Comparison of ENCODE assay signal across 9 cellular contexts in the genomic region with DNA sequence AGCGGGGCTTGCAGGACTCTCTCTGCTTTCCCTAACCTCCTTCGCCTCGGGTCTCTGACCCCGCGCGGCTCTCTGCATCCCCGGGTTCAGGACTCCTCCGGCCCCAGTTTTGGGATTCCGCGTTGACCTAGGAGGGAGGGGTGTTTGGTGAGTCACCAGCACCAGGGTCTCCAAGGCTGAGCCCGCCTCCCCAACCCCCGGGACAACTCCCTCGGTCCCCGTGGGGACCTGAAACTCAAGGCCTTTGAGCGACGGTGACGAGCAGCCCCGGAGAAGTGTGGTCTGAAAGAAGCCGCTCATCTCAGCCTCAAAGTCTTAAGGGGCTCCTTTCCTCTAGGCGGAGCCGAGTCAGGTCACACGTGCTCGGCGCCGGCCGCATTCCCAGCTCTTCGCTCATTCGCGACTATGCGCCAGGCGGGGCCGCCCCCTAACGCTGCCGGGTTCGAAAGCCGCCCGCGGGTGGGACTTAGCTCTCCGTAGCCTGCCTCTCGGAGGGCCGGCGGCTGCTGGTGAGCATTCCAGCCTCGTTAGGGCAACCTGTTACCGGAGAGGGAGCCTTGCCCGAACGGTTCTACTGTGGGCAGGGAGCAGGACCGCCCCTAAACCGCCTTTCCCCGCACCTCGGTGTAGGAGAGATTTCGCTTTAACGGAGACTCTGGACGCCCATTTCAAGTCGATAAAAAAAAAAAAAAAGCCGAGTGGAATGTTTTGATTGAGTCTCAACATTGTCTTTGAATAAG. TPM values are rescaled to one million over a fixed set of nuclear protein-coding genes. Genes with fewer than 3 reads are reported as not detected.
DNase-seq lines count a peak whose midpoint lies in the region; ATAC-seq and TF ChIP-seq lines count a peak whose summit lies in the region.
"Had no signal": no experiment of that assay in that cellular context is flagged by ENCODE, and none has a peak within 500 bp of the region (broad histone marks: within the 10 kb centered on the region; RNA-seq: fewer than 3 reads in every experiment).

No MANE protein-coding gene starts in this region.

- CTCF ChIA-PET in CD8-positive, alpha-beta memory T cell (lab: Charles Lee) = interaction anchor here (0.7 to 1.1 kb wide), 2 partner anchors 29 to 302 kb away, joined by 3 read pairs; no protein-coding TSS in a partner anchor
- CTCF ChIA-PET in naive thymus-derived CD4-positive, alpha-beta T cell (lab: Charles Lee) = interaction anchor here (0.6 kb wide), 1 partner anchor 273 kb away, joined by 3 read pairs; no protein-coding TSS in a partner anchor

- peaks cover 26 to 48% (median 30%) of the 10 kb centered on the region in 3 donors for H3K4me1 Mint-ChIP-seq in CD8-positive, alpha-beta memory T cell
- peaks cover 18 to 44% (median 27%) of the 10 kb centered on the region in 7 donors for H3K4me1 Mint-ChIP-seq in naive thymus-derived CD4-positive, alpha-beta T cell

- peak overlapping the region; percentile 62 to 86 (median 75) for H3K4me3 Mint-ChIP-seq in CD8-positive, alpha-beta memory T cell
- H3K4me3 Mint-ChIP-seq in naive thymus-derived CD4-positive, alpha-beta T cell = peak overlapping the region; percentile 35 to 75 (median 70)

- TF ChIP-seq CTCF in GM20000 (IDR thresholded peaks at IDR 0.05; ENCODE audit: extremely low read depth, missing control alignments) = no peak

- H3K27ac Mint-ChIP-seq in CD8-positive, alpha-beta memory T cell = peak overlapping the region in 2 of 8 donors; percentile 34 to 63
- H3K27ac Mint-ChIP-seq in naive thymus-derived CD4-positive, alpha-beta T cell = no peak overlapping the region

- H3K27me3 Mint-ChIP-seq in CD8-positive, alpha-beta memory T cell = peaks cover 82 to 93% of the 10 kb centered on the region in 2 donors
- H3K27me3 Mint-ChIP-seq in naive thymus-derived CD4-positive, alpha-beta T cell = peaks cover 83 to 94% (median 85%) of the 10 kb centered on the region in 5 donors

- peak in 1 of 5 donors; percentile 51 for DNase-seq in CD8-positive, alpha-beta memory T cell
- DNase-seq in GM20000 (ENCODE audit: low spot score) (peak; percentile 60), NCI-H2227 (lab: John Stamatoyannopoulos, UW; ENCODE audit: unreplicated experiment) (peak; percentile 75), globus pallidus (ENCODE audit: low spot score) (no peak), NCI-H2081 treated with DMSO at 0.1 percent for 48 hours (lab: John Stamatoyannopoulos, UW) (no peak)
- no peak for DNase-seq in effector memory CD4-positive, alpha-beta T cell
- peak in 1 of 9 donors; percentile 48 for DNase-seq in naive thymus-derived CD4-positive, alpha-beta T cell

- peaks cover 0 to 10% (median 4%) of the 10 kb centered on the region in 5 donors for H3K9me3 Mint-ChIP-seq in CD8-positive, alpha-beta memory T cell
- peaks cover 0 to 15% (median 3%) of the 10 kb centered on the region in 11 donors for H3K9me3 Mint-ChIP-seq in naive thymus-derived CD4-positive, alpha-beta T cell

- H3K27me3 ChIP-seq in CD8-positive, alpha-beta memory T cell (ENCODE audit: insufficient read depth, low read length, poor library complexity, severe bottlenecking) = peaks cover 79% of the 10 kb centered on the region
- peaks cover 78% of the 10 kb centered on the region for H3K27me3 ChIP-seq in effector memory CD4-positive, alpha-beta T cell (replicated peaks; ENCODE audit: control insufficient read depth, insufficient read depth, low read length, poor library complexity, severe bottlenecking)
- peaks cover 45 to 47% of the 10 kb centered on the region in 2 donors for H3K27me3 ChIP-seq in naive thymus-derived CD4-positive, alpha-beta T cell (ENCODE audit: control insufficient read depth in 2 of 2, insufficient read depth in 2 of 2, low read length in 2 of 2)

- H3K9me3 ChIP-seq in CD8-positive, alpha-beta memory T cell (ENCODE audit: low read length) = no peaks in the 10 kb centered on the region
- H3K9me3 ChIP-seq in effector memory CD4-positive, alpha-beta T cell (ENCODE audit: control insufficient read depth, low read length) = no peaks in the 10 kb centered on the region
- peaks cover 0 to 2% (median 0%) of the 10 kb centered on the region in 3 experiments for H3K9me3 ChIP-seq in naive thymus-derived CD4-positive, alpha-beta T cell (ENCODE audit: control insufficient read depth in 2 of 3, low read length in 3 of 3)

- H3K4me1 ChIP-seq in CD8-positive, alpha-beta memory T cell (ENCODE audit: insufficient read depth, low read length) = peaks cover 21% of the 10 kb centered on the region
- H3K4me1 ChIP-seq in effector memory CD4-positive, alpha-beta T cell (ENCODE audit: control insufficient read depth, insufficient read depth, low read length, poor library complexity, severe bottlenecking) = peaks cover 30% of the 10 kb centered on the region
- peaks cover 18 to 28% of the 10 kb centered on the region in 2 donors for H3K4me1 ChIP-seq in naive thymus-derived CD4-positive, alpha-beta T cell (ENCODE audit: control insufficient read depth in 2 of 2, insufficient read depth in 2 of 2, low read length in 2 of 2)

- intact Hi-C loops in naive thymus-derived CD4-positive, alpha-beta T cell (cut with micrococcal nuclease) = loop anchor here (1.0 to 5.0 kb wide), 4 partner anchors 8 to 136 kb away; no protein-coding TSS in a partner anchor

- H3K36me3 ChIP-seq in CD8-positive, alpha-beta memory T cell (ENCODE audit: insufficient read depth, low read length) = no peaks in the 10 kb centered on the region
- no peaks in the 10 kb centered on the region for H3K36me3 ChIP-seq in effector memory CD4-positive, alpha-beta T cell (ENCODE audit: control insufficient read depth, insufficient read depth, low read length)
- H3K36me3 ChIP-seq in naive thymus-derived CD4-positive, alpha-beta T cell (ENCODE audit: control insufficient read depth in 2 of 3, insufficient read depth in 3 of 3, low read length in 3 of 3) = no peaks in the 10 kb centered on the region

- H3K27ac ChIP-seq in CD8-positive, alpha-beta memory T cell (ENCODE audit: low read depth, low read length) = no peak overlapping the region
- no peak overlapping the region for H3K27ac ChIP-seq in effector memory CD4-positive, alpha-beta T cell (ENCODE audit: insufficient read depth, low read length, poor library complexity, severe bottlenecking)
- no peak overlapping the region for H3K27ac ChIP-seq in naive thymus-derived CD4-positive, alpha-beta T cell (ENCODE audit: low read depth, low read length)

- peak overlapping the region; percentile 20 for H3K4me3 ChIP-seq in CD8-positive, alpha-beta memory T cell (ENCODE audit: low read length)
- peak overlapping the region; percentile 27 for H3K4me3 ChIP-seq in effector memory CD4-positive, alpha-beta T cell (ENCODE audit: insufficient read depth, low read depth, low read length, poor library complexity, severe bottlenecking)
- H3K4me3 ChIP-seq in naive thymus-derived CD4-positive, alpha-beta T cell (ENCODE audit: low read length) = peak overlapping the region; percentile 40

- peak; percentile 35 for ATAC-seq in naive thymus-derived CD4-positive, alpha-beta T cell
- ATAC-seq in GM19452 (IDR thresholded peaks at IDR 0.05; ENCODE audit: unreplicated experiment) = no peak

- no peaks in the 10 kb centered on the region for H3K36me3 Mint-ChIP-seq in CD8-positive, alpha-beta memory T cell
- H3K36me3 Mint-ChIP-seq in naive thymus-derived CD4-positive, alpha-beta T cell = peaks cover 0 to 4% (median 0%) of the 10 kb centered on the region in 5 donors

- POLR2A ChIA-PET in CD8-positive, alpha-beta memory T cell (lab: Charles Lee) = interaction anchor here (0.9 kb wide), 1 partner anchor 13 kb away, joined by 3 read pairs; no protein-coding TSS in a partner anchor
- POLR2A ChIA-PET in naive thymus-derived CD4-positive, alpha-beta T cell (lab: Charles Lee) = no interaction called here

RNA-seq across cellular contexts. Expression of gene PRDM13, which starts 3.0 kb away (rescaled TPM):
- total RNA-seq in CD8-positive, alpha-beta memory T cell = under 1 TPM in 1 of 2 experiments, not detected in 1; 0.07 TPM
- polyA plus RNA-seq in CD8-positive, alpha-beta memory T cell = 0.14 TPM
- total RNA-seq in naive thymus-derived CD4-positive, alpha-beta T cell = not detected
- not detected for polyA plus RNA-seq in naive thymus-derived CD4-positive, alpha-beta T cell
- total RNA-seq: liver had no signal
- polyA plus RNA-seq: liver had no signal

RNA-seq across cellular contexts. Expression of gene CCNC, which starts 35.1 kb away (rescaled TPM):
- 10 to 100 TPM; 62.5 to 64.8 TPM for total RNA-seq in CD8-positive, alpha-beta memory T cell
- 39.6 TPM for polyA plus RNA-seq in CD8-positive, alpha-beta memory T cell
- total RNA-seq in naive thymus-derived CD4-positive, alpha-beta T cell = 10 to 100 TPM; 31.4 to 45.4 (median 37.3) TPM
- 10 to 100 TPM; 34.6 to 44.0 TPM for polyA plus RNA-seq in naive thymus-derived CD4-positive, alpha-beta T cell

Comparison
In these comparisons a context has a peak if more than half of its experiments do, and no peak if none do; other contexts are left out.
1. DNase-seq: peak in GM20000 (single experiment) and NCI-H2227 (single experiment); none in effector memory CD4-positive, alpha-beta T cell (0 of 3), globus pallidus (single experiment) and NCI-H2081 treated with DMSO at 0.1 percent for 48 hours (single experiment).
2. Peak in every context shown above with its lines, with median percentiles within 50 percentile points of each other: H3K4me3 ChIP-seq.